ENCODE assay signal across 24 cellular contexts in genomic region chr16:2171601-2172178, GRCh38. TPM values are rescaled to one million over a fixed set of nuclear protein-coding genes. Genes with fewer than 3 reads are reported as not detected.
"Had no signal": no experiment of that assay in that cellular context is flagged by ENCODE, and none has a peak within 500 bp of the region (broad histone marks: within the 10 kb centered on the region; RNA-seq: fewer than 3 reads in every experiment).

No MANE protein-coding gene starts in this region.

- H3K9me3 Mint-ChIP-seq: activated naive CD8-positive, alpha-beta T cell treated with anti-CD3 and anti-CD28 coated beads, Interleukin-2, amount 10 ng/mL, durations not matched to agents 7 days and 5 days; T-helper 1 cell treated with Interleukin-12 subunit alpha and Interleukin-12 subunit beta and Interleukin-4 antibody, amounts not matched to agents 30 μg/mL and 1 μg/mL, for 36 hours had no signal

- H3K27me3 ChIP-seq: adrenal gland, body of pancreas, SJSA1 had no signal

- H3K4me3 Mint-ChIP-seq: activated CD8-positive, alpha-beta T cell treated with anti-CD3 and anti-CD28 coated beads, Interleukin-2, amount 10 ng/mL, durations not matched to agents 7 days and 5 days; activated naive CD8-positive, alpha-beta T cell treated with anti-CD3 and anti-CD28 coated beads, Interleukin-2, amount 10 ng/mL, durations not matched to agents 7 days and 5 days; T-helper 1 cell treated with Interleukin-12 subunit alpha and Interleukin-12 subunit beta and Interleukin-4 antibody, amounts not matched to agents 30 μg/mL and 1 μg/mL, for 36 hours had no signal

- DNase-seq: activated CD4-positive, alpha-beta T cell treated with anti-CD3 and anti-CD28 coated beads for 48 hours; activated CD4-positive, alpha-beta T cell treated with anti-CD3 and anti-CD28 coated beads, Interleukin-2, amount 50 U/mL, for 4 hours; activated CD4-positive, CD25-positive, alpha-beta regulatory T cell treated with anti-CD3 and anti-CD28 coated beads, Interleukin-2, amount 50 U/mL, for 72 hours; activated CD8-positive, alpha-beta memory T cell treated with anti-CD3 and anti-CD28 coated beads, Interleukin-2, amount 50 U/mL, for 48 hours; activated CD8-positive, alpha-beta T cell treated with anti-CD3 and anti-CD28 coated beads, Interleukin-2, amount 10 ng/mL, durations not matched to agents 7 days and 5 days; activated naive CD4-positive, alpha-beta T cell treated with anti-CD3 and anti-CD28 coated beads, Interleukin-2, amount 50 U/mL, for 16 hours; activated naive CD8-positive, alpha-beta T cell treated with anti-CD3 and anti-CD28 coated beads, Interleukin-2, amount 10 ng/mL, durations not matched to agents 7 days and 5 days; activated T-cell treated with anti-CD3 and anti-CD28 coated beads, Interleukin-2, amount 50 U/mL, for 1 hour; adrenal gland; aorta; body of pancreas; NCI-H1105 treated with DMSO at 0.1 percent for 48 hours; NCI-H1436 treated with DMSO at 0.1 percent for 48 hours; NCI-H187; NCI-H2081; NCI-H510A treated with DMSO at 0.1 percent for 48 hours; NCI-H69; NK-92 treated with Interleukin-12 subunit alpha and Interleukin-12 subunit beta, amount 100 ng/mL, for 24 hours; OCI-M1; SHP77 had no signal

- ATAC-seq: activated CD8-positive, alpha-beta T cell treated with anti-CD3 and anti-CD28 coated beads, Interleukin-2, amount 10 ng/mL, durations not matched to agents 7 days and 5 days; body of pancreas; SK-N-SH treated with all-trans-retinoic acid at 6 μM for 48 hours had no signal

- H3K4me3 ChIP-seq: adrenal gland, body of pancreas, SJSA1 had no signal

- H3K4me1 ChIP-seq: body of pancreas, SJSA1 had no signal

- H3K27me3 Mint-ChIP-seq: activated naive CD8-positive, alpha-beta T cell treated with anti-CD3 and anti-CD28 coated beads, Interleukin-2, amount 10 ng/mL, durations not matched to agents 7 days and 5 days had no signal

- H3K9me3 ChIP-seq: adrenal gland, body of pancreas, SJSA1 had no signal

- H3K27ac Mint-ChIP-seq: activated CD8-positive, alpha-beta T cell treated with anti-CD3 and anti-CD28 coated beads, Interleukin-2, amount 10 ng/mL, durations not matched to agents 7 days and 5 days; activated naive CD8-positive, alpha-beta T cell treated with anti-CD3 and anti-CD28 coated beads, Interleukin-2, amount 10 ng/mL, durations not matched to agents 7 days and 5 days; T-helper 1 cell treated with Interleukin-12 subunit alpha and Interleukin-12 subunit beta and Interleukin-4 antibody, amounts not matched to agents 30 μg/mL and 1 μg/mL, for 36 hours had no signal

- H3K27ac ChIP-seq: body of pancreas, SJSA1 had no signal

- FAIRE-seq: bronchial epithelial cell had no signal

- H3K4me1 Mint-ChIP-seq: activated naive CD8-positive, alpha-beta T cell treated with anti-CD3 and anti-CD28 coated beads, Interleukin-2, amount 10 ng/mL, durations not matched to agents 7 days and 5 days had no signal

RNA-seq across cellular contexts. Expression of gene CASKIN1, which starts 24.7 kb away (rescaled TPM):
- total RNA-seq: SJSA1 had no signal
